In genomic region chr22:37892566-37893338, GRCh38 we compare ENCODE assay signal across 12 cellular contexts. TPM values are rescaled to one million over a fixed set of nuclear protein-coding genes. Genes with fewer than 3 reads are reported as not detected.
DNase-seq lines count a peak whose midpoint lies in the region; ATAC-seq and TF ChIP-seq lines count a peak whose summit lies in the region.
"Had no signal": no experiment of that assay in that cellular context is flagged by ENCODE, and none has a peak within 500 bp of the region (broad histone marks: within the 10 kb centered on the region; RNA-seq: fewer than 3 reads in every experiment).

No MANE protein-coding gene starts in this region.

- H3K27ac Mint-ChIP-seq in WTC11 (peak overlapping the region; percentile 88), osteocyte (ENCODE audit: unreplicated experiment) (peak overlapping the region; percentile 31)
- H3K27ac Mint-ChIP-seq in activated CD4-positive, alpha-beta T cell treated with anti-CD3 and anti-CD28 coated beads, Interleukin-2, amount 10 ng/mL, durations not matched to agents 7 days and 5 days, result no peak overlapping the region

- peaks cover 8% of the 10 kb centered on the region for H3K36me3 ChIP-seq in Karpas-422 (ENCODE audit: insufficient read depth, low read length)

- ATAC-seq in WTC11 (no peak), HG02759 (IDR thresholded peaks at IDR 0.05; ENCODE audit: unreplicated experiment) (no peak)

- H3K4me1 ChIP-seq in Karpas-422 (ENCODE audit: low read length), result no peaks in the 10 kb centered on the region

- H3K9me2 ChIP-seq in Karpas-422 (replicated peaks; ENCODE audit: insufficient read depth, low read length), result no peaks in the 10 kb centered on the region

- TF ChIP-seq CTCF in AG10803 (conservative IDR thresholded peaks at IDR 0.05; ENCODE audit: low read length) (no peak), WTC11 (IDR thresholded peaks at IDR 0.05) (no peak), osteocyte (IDR thresholded peaks at IDR 0.05) (no peak)

- no peak overlapping the region for H3K9ac ChIP-seq in Karpas-422 (ENCODE audit: low read length)
- H3K9ac ChIP-seq: BLaER1 had no signal

- H2AFZ ChIP-seq in Karpas-422 (ENCODE audit: low read length), result no peak overlapping the region

- H3K4me3 Mint-ChIP-seq in WTC11 (no peak overlapping the region), osteocyte (ENCODE audit: unreplicated experiment) (no peak overlapping the region)
- no peak overlapping the region for H3K4me3 Mint-ChIP-seq in activated CD4-positive, alpha-beta T cell treated with anti-CD3 and anti-CD28 coated beads, Interleukin-2, amount 10 ng/mL, durations not matched to agents 7 days and 5 days

- CTCF ChIA-PET in WTC11 (lab: Charles Lee), result interaction anchor here (1.0 to 3.2 kb wide), 5 partner anchors 13 to 59 kb away, joined by 3 to 10 read pairs (median 7); partner anchors contain the start of gene MICALL1
- CTCF ChIA-PET in activated CD4-positive, alpha-beta T cell treated with anti-CD3 and anti-CD28 coated beads, Interleukin-2, amount 10 ng/mL, durations not matched to agents 7 days and 5 days (lab: Charles Lee), result interaction anchor here (0.5 to 1.8 kb wide), 6 partner anchors 11 to 211 kb away, joined by 3 to 4 read pairs (median 4); no protein-coding TSS in a partner anchor

- no peaks in the 10 kb centered on the region for H3K27me3 ChIP-seq in Karpas-422 (ENCODE audit: low read length)
- H3K27me3 ChIP-seq: BLaER1 had no signal

- no peaks in the 10 kb centered on the region for H3K79me2 ChIP-seq in Karpas-422 (ENCODE audit: low read length)

- H3K36me3 Mint-ChIP-seq in WTC11 (peaks cover 22% of the 10 kb centered on the region), osteocyte (ENCODE audit: unreplicated experiment) (peaks cover 18% of the 10 kb centered on the region)
- peaks cover 26% of the 10 kb centered on the region for H3K36me3 Mint-ChIP-seq in activated CD4-positive, alpha-beta T cell treated with anti-CD3 and anti-CD28 coated beads, Interleukin-2, amount 10 ng/mL, durations not matched to agents 7 days and 5 days (ENCODE audit: low read depth)

- POLR2A ChIA-PET in WTC11 (lab: Charles Lee), result interaction anchor here (0.6 kb wide), 1 partner anchor 20 kb away, joined by 3 read pairs; no protein-coding TSS in a partner anchor
- POLR2A ChIA-PET in activated CD4-positive, alpha-beta T cell treated with anti-CD3 and anti-CD28 coated beads, Interleukin-2, amount 10 ng/mL, durations not matched to agents 7 days and 5 days (lab: Charles Lee), result interaction anchor here (0.6 kb wide), 1 partner anchor 9 kb away, joined by 3 read pairs; no protein-coding TSS in a partner anchor

- H4K20me1 ChIP-seq in Karpas-422 (ENCODE audit: insufficient read depth, low read depth, low read length), result no peaks in the 10 kb centered on the region

- H3K9me3 Mint-ChIP-seq in WTC11 (no peaks in the 10 kb centered on the region), osteocyte (ENCODE audit: unreplicated experiment) (no peaks in the 10 kb centered on the region)
- no peaks in the 10 kb centered on the region for H3K9me3 Mint-ChIP-seq in activated CD4-positive, alpha-beta T cell treated with anti-CD3 and anti-CD28 coated beads, Interleukin-2, amount 10 ng/mL, durations not matched to agents 7 days and 5 days

- H3K4me3 ChIP-seq in AG10803 (ENCODE audit: low read length), result no peak overlapping the region
- H3K4me3 ChIP-seq in Karpas-422 (ENCODE audit: low read length), result no peak overlapping the region
- H3K4me3 ChIP-seq: BLaER1 had no signal

- H3K27me3 Mint-ChIP-seq in WTC11 (ENCODE audit: low read depth), result no peaks in the 10 kb centered on the region
- no peaks in the 10 kb centered on the region for H3K27me3 Mint-ChIP-seq in osteocyte (ENCODE audit: unreplicated experiment)
- H3K27me3 Mint-ChIP-seq in activated CD4-positive, alpha-beta T cell treated with anti-CD3 and anti-CD28 coated beads, Interleukin-2, amount 10 ng/mL, durations not matched to agents 7 days and 5 days, result no peaks in the 10 kb centered on the region

- no peak overlapping the region for H3K27ac ChIP-seq in Karpas-422 (ENCODE audit: low read length)
- H3K27ac ChIP-seq: BLaER1 had no signal

- H3K4me1 Mint-ChIP-seq in WTC11, result peaks cover 39% of the 10 kb centered on the region
- peaks cover 35% of the 10 kb centered on the region for H3K4me1 Mint-ChIP-seq in osteocyte (ENCODE audit: unreplicated experiment)
- H3K4me1 Mint-ChIP-seq in activated CD4-positive, alpha-beta T cell treated with anti-CD3 and anti-CD28 coated beads, Interleukin-2, amount 10 ng/mL, durations not matched to agents 7 days and 5 days, result peaks cover 40% of the 10 kb centered on the region

- intact Hi-C loops in cardiac septum (cut with DNase I), result no loop called here

- no peaks in the 10 kb centered on the region for H3K9me3 ChIP-seq in Karpas-422 (ENCODE audit: low read length)
- H3K9me3 ChIP-seq: BLaER1 had no signal

- DNase-seq in AG10803 (ENCODE audit: low read depth), result peak; percentile 28
- no peak for DNase-seq in WTC11 (ENCODE audit: low spot score)
- peak; percentile 85 for DNase-seq in cardiac septum (ENCODE audit: low spot score)
- no peak for DNase-seq in osteocyte (ENCODE audit: extremely low spot score, unreplicated experiment)
- no peak for DNase-seq in Karpas-422
- DNase-seq in activated gamma-delta T cell treated with Interleukin-2 at 50 U/mL for 16 hours, result no peak
- DNase-seq in activated CD4-positive, alpha-beta T cell treated with anti-CD3 and anti-CD28 coated beads, Interleukin-2, amount 10 ng/mL, durations not matched to agents 7 days and 5 days, result no peak
- DNase-seq: activated effector memory CD4-positive, alpha-beta T cell treated with anti-CD3 and anti-CD28 coated beads, Interleukin-2, amount 50 U/mL, for 16 hours; erythroblast; NCI-H82 had no signal

- no peak overlapping the region for H3K4me2 ChIP-seq in Karpas-422 (ENCODE audit: low read depth, low read length, poor library complexity, severe bottlenecking)

TF ChIP-seq in WTC11, 78 proteins besides CTCF, POLR2A, EP300 and RAD21 (continues in another document):
- TF ChIP-seq SMAD4 (CRISPR knock-in tag; IDR thresholded peaks at IDR 0.05) (no peak), SMAD3 (CRISPR knock-in tag; IDR thresholded peaks at IDR 0.05; ENCODE audit: borderline replicate concordance) (no peak), FOXP4 (CRISPR knock-in tag; IDR thresholded peaks at IDR 0.05) (no peak), TCF7 (CRISPR knock-in tag; IDR thresholded peaks at IDR 0.05; ENCODE audit: low read depth) (no peak), RELA (CRISPR knock-in tag; IDR thresholded peaks at IDR 0.05; ENCODE audit: borderline replicate concordance) (no peak), OVOL2 (CRISPR knock-in tag; IDR thresholded peaks at IDR 0.05; ENCODE audit: borderline replicate concordance) (no peak), TEAD4 (CRISPR knock-in tag; IDR thresholded peaks at IDR 0.05) (no peak), ZNF232 (CRISPR knock-in tag; IDR thresholded peaks at IDR 0.05) (no peak), ZBTB43 (CRISPR knock-in tag; IDR thresholded peaks at IDR 0.05) (no peak), ZMAT4 (CRISPR knock-in tag; IDR thresholded peaks at IDR 0.05) (no peak), MXD4 (CRISPR knock-in tag; IDR thresholded peaks at IDR 0.05; ENCODE audit: borderline replicate concordance) (no peak), GABPB1 (CRISPR knock-in tag; IDR thresholded peaks at IDR 0.05) (no peak)

RNA-seq across cellular contexts. Expression of gene MICALL1, which starts 13.3 kb away (rescaled TPM):
- total RNA-seq in WTC11 (2021) (34.1 to 47.2 TPM (median 38.6 TPM) in 3 replicates), cardiac septum (16.5 TPM), osteocyte (51.2 and 56.6 TPM in 2 replicates)
- 14.3 and 25.2 TPM in 2 replicates for total RNA-seq in Karpas-422 (2014; rRNA removed; shearing (Covaris generic); ENCODE audit: low replicate concordance)
- total RNA-seq in activated CD4-positive, alpha-beta T cell treated with anti-CD3 and anti-CD28 coated beads, Interleukin-2, amount 10 ng/mL, durations not matched to agents 7 days and 5 days, result 10 to 100 TPM; 27.6 to 30.7 TPM

RNA-seq across cellular contexts. Expression of gene EIF3L, which starts 43.5 kb away (rescaled TPM):
- total RNA-seq in WTC11 (2021) (611 to 645 TPM (median 645 TPM) in 3 replicates), cardiac septum (255 TPM), osteocyte (435 and 452 TPM in 2 replicates)
- total RNA-seq in Karpas-422 (2014; rRNA removed; shearing (Covaris generic); ENCODE audit: low replicate concordance), result 363 and 488 TPM in 2 replicates
- total RNA-seq in activated CD4-positive, alpha-beta T cell treated with anti-CD3 and anti-CD28 coated beads, Interleukin-2, amount 10 ng/mL, durations not matched to agents 7 days and 5 days, result 100 to 1,000 TPM; 444 to 449 TPM

RNA-seq across cellular contexts. Expression of gene ANKRD54, which starts 48.6 kb away (rescaled TPM):
- total RNA-seq in WTC11 (2021) (17.1 to 19.1 TPM (median 17.9 TPM) in 3 replicates), cardiac septum (15.7 TPM), osteocyte (18.1 and 20.4 TPM in 2 replicates)
- total RNA-seq in Karpas-422 (2014; rRNA removed; shearing (Covaris generic); ENCODE audit: low replicate concordance), result 25.6 and 30.1 TPM in 2 replicates
- 10 to 100 TPM; 26.7 to 27.4 TPM for total RNA-seq in activated CD4-positive, alpha-beta T cell treated with anti-CD3 and anti-CD28 coated beads, Interleukin-2, amount 10 ng/mL, durations not matched to agents 7 days and 5 days

Comparison
In these comparisons a context has a peak if more than half of its experiments do, and no peak if none do; other contexts are left out.
1. DNase-seq: peak in AG10803 (single experiment) and cardiac septum (single experiment); none in WTC11 (single experiment), osteocyte (single experiment), Karpas-422 (single experiment), activated gamma-delta T cell treated with Interleukin-2 at 50 U/mL for 16 hours (single experiment) and activated CD4-positive, alpha-beta T cell treated with anti-CD3 and anti-CD28 coated beads, Interleukin-2, amount 10 ng/mL, durations not matched to agents 7 days and 5 days (single experiment).